In the genomic region with DNA sequence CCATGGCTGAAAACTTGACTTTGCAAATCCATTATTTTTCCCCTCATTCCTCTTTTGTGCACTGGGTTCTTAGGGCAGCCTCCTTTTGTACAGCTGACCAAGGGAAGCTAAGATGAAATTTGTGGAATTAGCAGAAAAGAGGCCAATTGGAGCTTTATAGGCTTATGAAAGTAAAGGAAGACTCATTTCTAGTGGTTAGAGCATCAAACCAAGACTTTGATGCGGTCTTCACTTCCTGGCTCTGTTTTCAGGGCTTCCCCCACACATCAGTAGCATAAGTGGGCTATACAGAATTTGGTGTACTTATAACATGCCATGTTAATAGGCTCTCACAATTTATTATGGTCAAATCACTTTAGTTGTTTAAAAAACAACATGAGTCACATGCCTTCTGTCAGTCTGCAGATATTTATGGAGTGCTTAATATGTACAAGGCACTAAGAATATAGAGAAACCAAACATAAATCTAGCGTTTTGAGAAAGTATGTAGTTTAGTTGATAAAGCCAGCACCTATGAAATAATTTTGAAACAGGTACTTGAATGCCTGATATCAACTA, we compare ENCODE assay signal across 9 cellular contexts. TPM values are rescaled to one million over a fixed set of nuclear protein-coding genes. Genes with fewer than 3 reads are reported as not detected.
DNase-seq lines count a peak whose midpoint lies in the region; ATAC-seq and TF ChIP-seq lines count a peak whose summit lies in the region.
"Had no signal": no experiment of that assay in that cellular context is flagged by ENCODE, and none has a peak within 500 bp of the region (broad histone marks: within the 10 kb centered on the region; RNA-seq: fewer than 3 reads in every experiment).

No MANE protein-coding gene starts in this region.

- 17 to 73% methylated on average over 1 to 2 of the region's 2 CpGs for WGBS in gastroesophageal sphincter (ENCODE audit: low coverage in 1 of 2), 2 donors

- H3K27me3 Mint-ChIP-seq in activated T-cell treated with anti-CD3 and anti-CD28 coated beads, Interleukin-2, amount 50 U/mL, for 4 hours (ENCODE audit: low read depth) = peaks cover 8% of the 10 kb centered on the region
- peaks cover 0 to 3% of the 10 kb centered on the region in 2 donors for H3K27me3 Mint-ChIP-seq in stimulated activated naive B cell treated with anti-CD40 and anti-IgM and Interleukin-4, amounts not matched to agents 10 μg/mL and 1 μg/mL and 100 μg/mL, for 72 hours

- ATAC-seq in activated T-cell treated with anti-CD3 and anti-CD28 coated beads, Interleukin-2, amount 50 U/mL, for 4 hours = peak; percentile 81 to 82
- ATAC-seq in GM21717 (IDR thresholded peaks at IDR 0.05; ENCODE audit: unreplicated experiment) (peak; percentile 68), HG03460 (IDR thresholded peaks at IDR 0.05; ENCODE audit: unreplicated experiment) (peak; percentile 69), gastroesophageal sphincter (no peak)
- ATAC-seq in stimulated activated naive B cell treated with anti-CD40 and anti-IgM and Interleukin-4, amounts not matched to agents 10 μg/mL and 1 μg/mL and 100 μg/mL, for 72 hours (replicated peaks) = peak; percentile 84 to 86
- ATAC-seq: Right ventricle myocardium inferior had no signal

- no peaks in the 10 kb centered on the region for H3K9me3 Mint-ChIP-seq in activated T-cell treated with anti-CD3 and anti-CD28 coated beads, Interleukin-2, amount 50 U/mL, for 4 hours
- H3K9me3 Mint-ChIP-seq in stimulated activated naive B cell treated with anti-CD40 and anti-IgM and Interleukin-4, amounts not matched to agents 10 μg/mL and 1 μg/mL and 100 μg/mL, for 72 hours = no peaks in the 10 kb centered on the region

- no peak for TF ChIP-seq POLR2A in gastroesophageal sphincter (IDR thresholded peaks at IDR 0.05)

- no peaks in the 10 kb centered on the region for H3K9me3 ChIP-seq in gastroesophageal sphincter

- no peak for DNase-seq in activated T-cell treated with anti-CD3 and anti-CD28 coated beads, Interleukin-2, amount 50 U/mL, for 4 hours
- DNase-seq in activated T-cell treated with anti-CD3 and anti-CD28 coated beads, Interleukin-2, amount 50 U/mL, for 1 hour = no peak
- no peak for DNase-seq in stimulated activated naive B cell treated with anti-CD40 and anti-IgM and Interleukin-4, amounts not matched to agents 10 μg/mL and 1 μg/mL and 100 μg/mL, for 72 hours
- no peak for DNase-seq in cerebellar nuclear complex (lab: John Stamatoyannopoulos, UW)
- DNase-seq in GM03348 (ENCODE audit: low spot score) = no peak

- H3K36me3 ChIP-seq in gastroesophageal sphincter = no peaks in the 10 kb centered on the region

- peaks cover 7% of the 10 kb centered on the region for H3K4me1 Mint-ChIP-seq in activated T-cell treated with anti-CD3 and anti-CD28 coated beads, Interleukin-2, amount 50 U/mL, for 4 hours (ENCODE audit: low read depth)
- H3K4me1 Mint-ChIP-seq in stimulated activated naive B cell treated with anti-CD40 and anti-IgM and Interleukin-4, amounts not matched to agents 10 μg/mL and 1 μg/mL and 100 μg/mL, for 72 hours = peaks cover 6 to 7% of the 10 kb centered on the region in 2 donors

- H3K4me3 ChIP-seq in gastroesophageal sphincter = no peak overlapping the region

- H3K27ac Mint-ChIP-seq in stimulated activated naive B cell treated with anti-CD40 and anti-IgM and Interleukin-4, amounts not matched to agents 10 μg/mL and 1 μg/mL and 100 μg/mL, for 72 hours = no peak overlapping the region

- H3K27ac ChIP-seq in gastroesophageal sphincter = no peak overlapping the region

- peaks cover 4 to 64% (median 15%) of the 10 kb centered on the region in 3 donors for H3K4me1 ChIP-seq in gastroesophageal sphincter

- no peaks in the 10 kb centered on the region for H3K36me3 Mint-ChIP-seq in activated T-cell treated with anti-CD3 and anti-CD28 coated beads, Interleukin-2, amount 50 U/mL, for 4 hours (ENCODE audit: insufficient read depth)
- H3K36me3 Mint-ChIP-seq in stimulated activated naive B cell treated with anti-CD40 and anti-IgM and Interleukin-4, amounts not matched to agents 10 μg/mL and 1 μg/mL and 100 μg/mL, for 72 hours = no peaks in the 10 kb centered on the region

- TF ChIP-seq EP300 in gastroesophageal sphincter (IDR thresholded peaks at IDR 0.05) = no peak

- no peaks in the 10 kb centered on the region for H3K27me3 ChIP-seq in gastroesophageal sphincter

- H3K4me3 Mint-ChIP-seq in activated T-cell treated with anti-CD3 and anti-CD28 coated beads, Interleukin-2, amount 50 U/mL, for 4 hours = no peak overlapping the region
- H3K4me3 Mint-ChIP-seq in stimulated activated naive B cell treated with anti-CD40 and anti-IgM and Interleukin-4, amounts not matched to agents 10 μg/mL and 1 μg/mL and 100 μg/mL, for 72 hours = no peak overlapping the region

- TF ChIP-seq CTCF in gastroesophageal sphincter (IDR thresholded peaks at IDR 0.05) = no peak

RNA-seq across cellular contexts. Expression of a gene that starts 5.7 kb away (rescaled TPM):
- total RNA-seq in activated T-cell treated with anti-CD3 and anti-CD28 coated beads, Interleukin-2, amount 50 U/mL, for 4 hours = 1 to 10 TPM; 1.4 to 4.4 (median 2.8) TPM
- total RNA-seq in gastroesophageal sphincter = 10 to 100 TPM; 12.2 to 48.7 (median 44.1) TPM
